Comparison of ENCODE assay signal across 8 cellular contexts in the genomic region with DNA sequence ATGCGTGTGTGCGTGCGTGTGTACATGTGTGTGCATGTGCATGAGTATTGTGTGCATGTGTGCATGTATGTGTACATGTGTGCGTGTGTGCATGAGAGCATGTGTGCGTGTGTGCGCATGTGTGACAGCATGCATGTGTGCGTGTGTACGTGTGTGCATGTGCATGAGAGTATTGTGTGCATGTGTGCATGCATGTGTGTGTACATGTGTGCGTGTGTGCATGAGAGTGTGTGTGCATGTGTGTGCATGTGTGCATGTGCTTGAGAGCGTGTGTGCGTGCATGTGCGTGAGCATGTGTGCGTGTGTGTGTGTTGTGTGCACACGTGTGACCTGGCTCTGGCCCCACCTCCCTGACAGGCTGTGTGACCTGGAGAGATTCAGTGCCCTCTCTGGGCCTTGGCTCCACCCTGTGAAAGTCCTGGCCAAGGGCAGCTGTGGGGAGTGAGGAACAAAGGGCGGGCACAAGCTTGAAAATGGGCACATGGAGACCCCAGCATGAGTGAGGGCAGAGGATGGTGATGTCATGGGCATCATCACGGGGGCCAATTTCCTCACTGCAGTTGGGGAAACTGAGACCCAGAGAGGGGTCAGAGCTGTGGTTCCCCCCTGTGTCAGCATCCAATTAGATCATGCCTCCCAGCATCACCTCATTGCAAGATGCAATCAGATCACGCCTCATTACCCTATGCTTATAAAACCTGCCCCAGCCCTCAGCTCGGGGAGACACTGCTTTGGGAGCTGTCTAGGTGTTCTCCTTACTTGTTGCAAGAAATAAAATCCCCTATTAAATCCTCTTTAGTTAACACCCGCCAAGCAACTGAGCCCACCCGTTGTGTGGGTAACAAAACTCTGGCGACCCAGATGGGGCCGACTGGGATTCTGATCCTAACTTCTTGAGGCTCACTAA. TPM values are rescaled to one million over a fixed set of nuclear protein-coding genes. Genes with fewer than 3 reads are reported as not detected.
DNase-seq lines count a peak whose midpoint lies in the region; ATAC-seq, FAIRE-seq and TF ChIP-seq lines count a peak whose summit lies in the region.
"Had no signal": no experiment of that assay in that cellular context is flagged by ENCODE, and none has a peak within 500 bp of the region (broad histone marks: within the 10 kb centered on the region; RNA-seq: fewer than 3 reads in every experiment).

No MANE protein-coding gene starts in this region.

- no peak overlapping the region for H3K4me2 ChIP-seq in endothelial cell of umbilical vein (ENCODE audit: insufficient read depth, low read length)

- no peak overlapping the region for H3K4me3 Mint-ChIP-seq in mesothelial cell of epicardium

- peak; percentile 59 for TF ChIP-seq POLR2A in GM12892 (IDR thresholded peaks at IDR 0.05; ENCODE audit: low read depth, low read length)
- TF ChIP-seq POLR2A in endothelial cell of umbilical vein (IDR thresholded peaks at IDR 0.05; ENCODE audit: low read depth, low read length): no peak

- dilution Hi-C loops in endothelial cell of umbilical vein (cut with MboI; ENCODE audit: extremely low pct_ligation_motif_present, low sequenced_read_pairs): no loop called here

- FAIRE-seq in GM12892 (lab: Jason Lieb, UNC) (peak; percentile 97), endothelial cell of umbilical vein (lab: Jason Lieb, UNC) (no peak)

- BruUV-seq in endothelial cell of umbilical vein (replicated peaks; lab: Mats Ljungman, UMichigan): no TSS peak

- intact Hi-C loops in endothelial cell of umbilical vein (cut with micrococcal nuclease): no loop called here

- CTCF ChIA-PET in endothelial cell of umbilical vein (lab: Charles Lee): interaction anchor here (1.3 to 2.0 kb wide), 2 partner anchors 10 to 36 kb away, joined by 4 to 7 read pairs; no protein-coding TSS in a partner anchor

- DNase-seq in GM12892 (ENCODE audit: insufficient read length) (peak; percentile 24), NCI-H69 (lab: John Stamatoyannopoulos, UW) (peak; percentile 48), endothelial cell of umbilical vein (ENCODE audit: low read depth, low spot score) (no peak), retinal pigment epithelial cell (ENCODE audit: low read depth) (no peak), mesothelial cell of epicardium (ENCODE audit: low spot score in 2 of 2, unreplicated experiment in 2 of 2) (no peak), nucleus accumbens (lab: John Stamatoyannopoulos, UW) (no peak)
- DNase-seq: NCI-H345 had no signal

- H3K27ac Mint-ChIP-seq in mesothelial cell of epicardium: no peak overlapping the region

- peaks cover 7% of the 10 kb centered on the region for H3K4me1 Mint-ChIP-seq in mesothelial cell of epicardium

- H3K4me3 ChIP-seq in endothelial cell of umbilical vein (replicated peaks in 1 of 3; ENCODE audit: insufficient read depth in 1 of 3, low read depth in 1 of 3, low read length in 3 of 3) (no peak overlapping the region), retinal pigment epithelial cell (ENCODE audit: low read length) (peak overlapping the region; percentile 40)

- no peak for TF ChIP-seq CTCF in endothelial cell of umbilical vein (IDR thresholded peaks at IDR 0.05; ENCODE audit: extremely low read depth in 1 of 2, insufficient read depth in 1 of 2, low read depth in 1 of 2, low read length in 2 of 2)
- TF ChIP-seq CTCF in retinal pigment epithelial cell (conservative IDR thresholded peaks at IDR 0.05; ENCODE audit: low read depth, low read length): no peak
- TF ChIP-seq CTCF in mesothelial cell of epicardium (IDR thresholded peaks at IDR 0.05; ENCODE audit: unreplicated experiment): no peak

- no peaks in the 10 kb centered on the region for H3K4me1 ChIP-seq in endothelial cell of umbilical vein (ENCODE audit: control insufficient read depth, extremely low read depth, insufficient read depth, low read length)

- no peaks in the 10 kb centered on the region for H3K36me3 Mint-ChIP-seq in mesothelial cell of epicardium

- no peaks in the 10 kb centered on the region for H3K27me3 ChIP-seq in endothelial cell of umbilical vein (ENCODE audit: control insufficient read depth in 2 of 2, insufficient read depth in 2 of 2, low read length in 2 of 2)

- no peak overlapping the region for H3K27ac ChIP-seq in endothelial cell of umbilical vein (ENCODE audit: insufficient read depth, low read depth, low read length)

- no peaks in the 10 kb centered on the region for H4K20me1 ChIP-seq in endothelial cell of umbilical vein (replicated peaks; ENCODE audit: control insufficient read depth, extremely low read depth, insufficient read depth, low read length)

- no peaks in the 10 kb centered on the region for H3K9me3 Mint-ChIP-seq in mesothelial cell of epicardium

- H3K9me3 ChIP-seq in endothelial cell of umbilical vein (replicated peaks; ENCODE audit: control insufficient read depth, insufficient read depth, low read length): no peaks in the 10 kb centered on the region

- POLR2A ChIA-PET in endothelial cell of umbilical vein (lab: Charles Lee): no interaction called here

- no peak overlapping the region for H2AFZ ChIP-seq in endothelial cell of umbilical vein (ENCODE audit: low read depth, low read length)

- no peak overlapping the region for H3K9ac ChIP-seq in endothelial cell of umbilical vein (replicated peaks; ENCODE audit: extremely low read depth, insufficient read depth, low read length)

- H3K79me2 ChIP-seq in endothelial cell of umbilical vein (ENCODE audit: control insufficient read depth, insufficient read depth, low read length): no peaks in the 10 kb centered on the region

- no peaks in the 10 kb centered on the region for H3K36me3 ChIP-seq in endothelial cell of umbilical vein (ENCODE audit: control insufficient read depth in 2 of 2, extremely low read depth in 1 of 2, insufficient read depth in 2 of 2, low read length in 2 of 2)

- peaks cover 55% of the 10 kb centered on the region for H3K27me3 Mint-ChIP-seq in mesothelial cell of epicardium (ENCODE audit: low read depth)

- no peaks in the 10 kb centered on the region for H3K9me1 ChIP-seq in endothelial cell of umbilical vein (replicated peaks; ENCODE audit: control insufficient read depth, extremely low read depth, insufficient read depth, low read length)

- ATAC-seq in HG02763 (IDR thresholded peaks at IDR 0.05; ENCODE audit: unreplicated experiment): no peak

RNA-seq across cellular contexts. Expression of gene ACY3, which starts 0.6 kb away (rescaled TPM):
- polyA plus RNA-seq in GM12892 (2012; ENCODE audit: missing spikeins): 5.7 TPM
- not detected in 2 replicates for total RNA-seq in endothelial cell of umbilical vein
- not detected in 2 replicates for polyA plus RNA-seq in endothelial cell of umbilical vein
- polyA plus RNA-seq in endothelial cell of umbilical vein (2011; cell fraction: cytosol; rRNA removed): not detected in 2 replicates
- not detected in 2 replicates for polyA plus RNA-seq in endothelial cell of umbilical vein (2011; cell fraction: nucleus; rRNA removed)
- not detected in 2 replicates for polyA plus RNA-seq in endothelial cell of umbilical vein (2012)
- polyA minus RNA-seq in endothelial cell of umbilical vein: not detected in 2 replicates
- polyA minus RNA-seq in endothelial cell of umbilical vein (2011; cell fraction: cytosol; rRNA and poly(A)+ RNA removed): not detected
- polyA minus RNA-seq in endothelial cell of umbilical vein (2011; cell fraction: nucleus; rRNA and poly(A)+ RNA removed): not detected in 2 replicates
- total RNA-seq in mesothelial cell of epicardium: not detected in 3 replicates

RNA-seq across cellular contexts. Expression of gene TBX10, which starts 10.3 kb away (rescaled TPM):
- polyA plus RNA-seq in GM12892 (2012; ENCODE audit: missing spikeins): 0.21 TPM
- not detected in 2 replicates for total RNA-seq in endothelial cell of umbilical vein
- not detected in 2 replicates for polyA plus RNA-seq in endothelial cell of umbilical vein
- polyA plus RNA-seq in endothelial cell of umbilical vein (2011; cell fraction: cytosol; rRNA removed): not detected in 2 replicates
- not detected in 2 replicates for polyA plus RNA-seq in endothelial cell of umbilical vein (2011; cell fraction: nucleus; rRNA removed)
- polyA plus RNA-seq in endothelial cell of umbilical vein (2012): not detected in 2 replicates
- not detected in 2 replicates for polyA minus RNA-seq in endothelial cell of umbilical vein
- polyA minus RNA-seq in endothelial cell of umbilical vein (2011; cell fraction: cytosol; rRNA and poly(A)+ RNA removed): not detected
- polyA minus RNA-seq in endothelial cell of umbilical vein (2011; cell fraction: nucleus; rRNA and poly(A)+ RNA removed): not detected in 2 replicates
- not detected in 3 replicates for total RNA-seq in mesothelial cell of epicardium

RNA-seq across cellular contexts. Expression of gene NUDT8, which starts 20.1 kb away (rescaled TPM):
- polyA plus RNA-seq in GM12892 (2012; ENCODE audit: missing spikeins): 11.1 TPM
- total RNA-seq in endothelial cell of umbilical vein (20.4 and 21.0 TPM in 2 replicates), mesothelial cell of epicardium (5.0 to 6.2 TPM (median 5.6 TPM) in 3 replicates)
- 14.1 and 16.3 TPM in 2 replicates for polyA plus RNA-seq in endothelial cell of umbilical vein
- 6.5 and 8.1 TPM in 2 replicates for polyA plus RNA-seq in endothelial cell of umbilical vein (2011; cell fraction: cytosol; rRNA removed)
- 7.4 and 8.0 TPM in 2 replicates for polyA plus RNA-seq in endothelial cell of umbilical vein (2011; cell fraction: nucleus; rRNA removed)
- 9.9 and 10.3 TPM in 2 replicates for polyA plus RNA-seq in endothelial cell of umbilical vein (2012)
- polyA minus RNA-seq in endothelial cell of umbilical vein: 1.7 and 3.6 TPM in 2 replicates
- polyA minus RNA-seq in endothelial cell of umbilical vein (2011; cell fraction: cytosol; rRNA and poly(A)+ RNA removed): 16.2 TPM
- 1.2 and 3.1 TPM in 2 replicates for polyA minus RNA-seq in endothelial cell of umbilical vein (2011; cell fraction: nucleus; rRNA and poly(A)+ RNA removed)

RNA-seq across cellular contexts. Expression of gene ALDH3B2, which starts 24.5 kb away (rescaled TPM):
- polyA plus RNA-seq in GM12892 (2012; ENCODE audit: missing spikeins): not detected
- total RNA-seq in endothelial cell of umbilical vein: not detected in 2 replicates
- not detected in 2 replicates for polyA plus RNA-seq in endothelial cell of umbilical vein
- not detected in 2 replicates for polyA plus RNA-seq in endothelial cell of umbilical vein (2011; cell fraction: cytosol; rRNA removed)
- polyA plus RNA-seq in endothelial cell of umbilical vein (2011; cell fraction: nucleus; rRNA removed): not detected in 2 replicates
- polyA plus RNA-seq in endothelial cell of umbilical vein (2012): not detected in 2 replicates
- polyA minus RNA-seq in endothelial cell of umbilical vein: not detected in 2 replicates
- not detected for polyA minus RNA-seq in endothelial cell of umbilical vein (2011; cell fraction: cytosol; rRNA and poly(A)+ RNA removed)
- polyA minus RNA-seq in endothelial cell of umbilical vein (2011; cell fraction: nucleus; rRNA and poly(A)+ RNA removed): not detected in 2 replicates
- 2.5 to 3.1 TPM (median 2.7 TPM) in 3 replicates for total RNA-seq in mesothelial cell of epicardium

RNA-seq across cellular contexts. Expression of gene NDUFV1, which starts 43.2 kb away (rescaled TPM):
- 150 TPM for polyA plus RNA-seq in GM12892 (2012; ENCODE audit: missing spikeins)
- total RNA-seq in endothelial cell of umbilical vein (179 and 191 TPM in 2 replicates), mesothelial cell of epicardium (179 to 187 TPM (median 180 TPM) in 3 replicates)
- 203 and 204 TPM in 2 replicates for polyA plus RNA-seq in endothelial cell of umbilical vein
- 105 and 135 TPM in 2 replicates for polyA plus RNA-seq in endothelial cell of umbilical vein (2011; cell fraction: cytosol; rRNA removed)
- polyA plus RNA-seq in endothelial cell of umbilical vein (2011; cell fraction: nucleus; rRNA removed): 410 and 434 TPM in 2 replicates
- polyA plus RNA-seq in endothelial cell of umbilical vein (2012): 141 and 210 TPM in 2 replicates
- polyA minus RNA-seq in endothelial cell of umbilical vein: 89.3 and 124 TPM in 2 replicates
- 162 TPM for polyA minus RNA-seq in endothelial cell of umbilical vein (2011; cell fraction: cytosol; rRNA and poly(A)+ RNA removed)
- 90.9 and 99.0 TPM in 2 replicates for polyA minus RNA-seq in endothelial cell of umbilical vein (2011; cell fraction: nucleus; rRNA and poly(A)+ RNA removed)

Comparison
In these comparisons a context has a peak if more than half of its experiments do, and no peak if none do; other contexts are left out.
1. DNase-seq: peak in GM12892 (single experiment) and NCI-H69 (single experiment); none in endothelial cell of umbilical vein (single experiment), retinal pigment epithelial cell (single experiment), mesothelial cell of epicardium (0 of 2) and nucleus accumbens (0 of 56).